10 cellular contexts compared by ENCODE assay signal in genomic region chr19:1245884-1246816, GRCh38. TPM values are rescaled to one million over a fixed set of nuclear protein-coding genes. Genes with fewer than 3 reads are reported as not detected.
DNase-seq lines count a peak whose midpoint lies in the region; ATAC-seq and TF ChIP-seq lines count a peak whose summit lies in the region.
"Had no signal": no experiment of that assay in that cellular context is flagged by ENCODE, and none has a peak within 500 bp of the region (broad histone marks: within the 10 kb centered on the region; RNA-seq: fewer than 3 reads in every experiment).

No MANE protein-coding gene starts in this region.

- TF ChIP-seq CTCF in brain (conservative IDR thresholded peaks at IDR 0.05) (no peak), lung (IDR thresholded peaks at IDR 0.05; ENCODE audit: control extremely low read depth, extremely low read depth) (no peak)

- H3K36me3 Mint-ChIP-seq in brain, result no peaks in the 10 kb centered on the region

- no peaks in the 10 kb centered on the region for H3K27me3 ChIP-seq in lung (ENCODE audit: control insufficient read depth, insufficient read depth)
- H3K27me3 ChIP-seq in thymus (ENCODE audit: control insufficient read depth, insufficient read depth), result no peaks in the 10 kb centered on the region

- 77 to 82% methylated on average over 22 to 24 of the region's 24 CpGs for WGBS in lung, 2 donors
- WGBS in thymus, result 88% methylated on average over 24 of the region's 24 CpGs

- ATAC-seq in lung (ENCODE audit: insufficient read depth, low FRiP score), result no peak

- DNase-seq in NCI-H82 (lab: John Stamatoyannopoulos, UW) (peak; percentile 26), NCI-H82 treated with DMSO at 0.1 percent for 48 hours (lab: John Stamatoyannopoulos, UW; ENCODE audit: unreplicated experiment) (no peak), lung (ENCODE audit: low spot score) (no peak), NOMO-1 (lab: John Stamatoyannopoulos, UW; ENCODE audit: unreplicated experiment in 2 of 2) (no peak), dermis blood vessel endothelial cell (no peak), NCI-H2029 (lab: John Stamatoyannopoulos, UW) (no peak)
- DNase-seq: hippocampal formation, NCI-H748 treated with DMSO at 0.1 percent for 48 hours had no signal

- H3K9me3 Mint-ChIP-seq in brain, result no peaks in the 10 kb centered on the region

- H3K27ac Mint-ChIP-seq in brain, result peak overlapping the region; percentile 35 to 89 (median 56)

- H3K4me1 ChIP-seq in lung (ENCODE audit: control insufficient read depth in 2 of 2, insufficient read depth in 2 of 2, low read length in 2 of 2) (peaks cover 0 to 24% of the 10 kb centered on the region in 2 donors), thymus (ENCODE audit: control insufficient read depth, insufficient read depth, low read length) (peaks cover 12% of the 10 kb centered on the region)

- H3K9me3 ChIP-seq in lung (ENCODE audit: control insufficient read depth in 2 of 2, insufficient read depth in 1 of 2, low read length in 1 of 2) (no peaks in the 10 kb centered on the region), thymus (ENCODE audit: control insufficient read depth) (no peaks in the 10 kb centered on the region)

- H3K27me3 Mint-ChIP-seq in brain, result no peaks in the 10 kb centered on the region

- H3K4me1 Mint-ChIP-seq in brain, result peaks cover 32% of the 10 kb centered on the region

- H3K36me3 ChIP-seq in lung (ENCODE audit: control insufficient read depth in 2 of 2, insufficient read depth in 2 of 2, low read length in 2 of 2) (peaks cover 6 to 16% of the 10 kb centered on the region in 2 donors), thymus (ENCODE audit: control insufficient read depth, insufficient read depth) (peaks cover 13% of the 10 kb centered on the region)

- H3K4me3 ChIP-seq in lung, result no peak overlapping the region
- no peak overlapping the region for H3K4me3 ChIP-seq in thymus (ENCODE audit: low read length)

- peak overlapping the region in 3 of 5 experiments; percentile 18 to 57 (median 33) for H3K4me3 Mint-ChIP-seq in brain

- peak overlapping the region; percentile 62 to 81 for H3K27ac ChIP-seq in lung (ENCODE audit: low read depth in 1 of 2, low read length in 1 of 2)
- H3K27ac ChIP-seq in thymus (ENCODE audit: low read depth), result peak overlapping the region; percentile 8

RNA-seq across cellular contexts. Expression of gene MIDN, which starts 2.2 kb away (rescaled TPM):
- polyA plus RNA-seq in brain (ENCODE audit: insufficient read depth, low read depth, low replicate concordance) (79.7 TPM), lung (10 to 100 TPM; 49.3 to 68.0 TPM), thymus (55.1 TPM)
- total RNA-seq in lung (100 to 1,000 TPM in 1 of 2 donors, 10 to 100 TPM in 1; 39.7 to 185 TPM), dermis blood vessel endothelial cell (22.1 and 27.9 TPM in 2 replicates)

RNA-seq across cellular contexts. Expression of gene ATP5F1D, which starts 4.6 kb away (rescaled TPM):
- polyA plus RNA-seq in brain (ENCODE audit: insufficient read depth, low read depth, low replicate concordance) (365 TPM), lung (100 to 1,000 TPM; 157 to 266 TPM), thymus (150 TPM)
- total RNA-seq in lung (100 to 1,000 TPM in 1 of 2 donors, 10 to 100 TPM in 1; 27.1 to 217 TPM), dermis blood vessel endothelial cell (19.9 and 31.1 TPM in 2 replicates)

RNA-seq across cellular contexts. Expression of gene CBARP, which starts 8.3 kb away (rescaled TPM):
- polyA plus RNA-seq in brain (ENCODE audit: insufficient read depth, low read depth, low replicate concordance), result 11.2 TPM
- total RNA-seq in lung, result under 1 TPM; 0.23 to 0.83 TPM
- polyA plus RNA-seq in lung, result under 1 TPM; 0.41 to 0.77 TPM
- polyA plus RNA-seq in thymus, result 0.37 TPM
- 2.7 and 2.8 TPM in 2 replicates for total RNA-seq in dermis blood vessel endothelial cell

RNA-seq across cellular contexts. Expression of gene CIRBP, which starts 23.0 kb away (rescaled TPM):
- polyA plus RNA-seq in brain (ENCODE audit: insufficient read depth, low read depth, low replicate concordance) (617 TPM), lung (100 to 1,000 TPM; 313 to 488 TPM), thymus (693 TPM)
- total RNA-seq in lung (100 to 1,000 TPM; 435 to 443 TPM), dermis blood vessel endothelial cell (83.1 and 192 TPM in 2 replicates)

RNA-seq across cellular contexts. Expression of gene FAM174C, which starts 29.2 kb away (rescaled TPM):
- 60.8 TPM for polyA plus RNA-seq in brain (ENCODE audit: insufficient read depth, low read depth, low replicate concordance)
- 10 to 100 TPM; 17.5 to 66.5 TPM for total RNA-seq in lung
- polyA plus RNA-seq in lung, result 10 to 100 TPM; 72.3 to 89.3 TPM
- 62.2 TPM for polyA plus RNA-seq in thymus
- total RNA-seq in dermis blood vessel endothelial cell, result 22.0 and 25.0 TPM in 2 replicates
